Comparison of ENCODE assay signal across 20 cellular contexts in genomic region chr16:46569231-46569735, GRCh38.
"Had no signal": no experiment of that assay in that cellular context is flagged by ENCODE, and none has a peak within 500 bp of the region (broad histone marks: within the 10 kb centered on the region; RNA-seq: fewer than 3 reads in every experiment).

No MANE protein-coding gene starts in this region.

- H3K9me3 ChIP-seq: SK-N-SH had no signal

- H3K4me3 Mint-ChIP-seq: T-cell had no signal

- DNase-seq: Karpas-422, KG1, MM.1S, NCI-H1092 treated with DMSO at 0.1 percent for 48 hours, NCI-H1436, NCI-H187, NCI-H2029, NCI-H2081 treated with DMSO at 0.1 percent for 48 hours, NCI-H2171, NCI-H226, NCI-H446, NCI-H524 treated with DMSO at 0.1 percent for 48 hours, NCI-H69, NCI-H774, SHP77, SK-N-SH, SW 1271, T-cell had no signal

- ATAC-seq: Panc1, T-cell had no signal

- H3K27ac ChIP-seq: RWPE1 had no signal

- H3K4me2 ChIP-seq: SK-N-SH had no signal

- H3K36me3 Mint-ChIP-seq: T-cell had no signal

- H3K9me3 Mint-ChIP-seq: T-cell had no signal

- H3K27ac Mint-ChIP-seq: T-cell had no signal

- H3K9me2 ChIP-seq: SK-N-SH had no signal

- H3K9ac ChIP-seq: SK-N-SH had no signal
